In genomic region chr5:149732500-149733128, GRCh38 we compare ENCODE assay signal across 7 cellular contexts. TPM values are rescaled to one million over a fixed set of nuclear protein-coding genes. Genes with fewer than 3 reads are reported as not detected.
A peak's percentile ranks its signal among the peaks of the same experiment; 100 is the strongest.
DNase-seq lines count a peak whose midpoint lies in the region; ATAC-seq and FAIRE-seq lines count a peak whose summit lies in the region.

No MANE protein-coding gene starts in this region.

- peak overlapping the region; percentile 14 to 94 (median 87) for H3K27ac Mint-ChIP-seq in IgD-negative memory B cell
- no peak overlapping the region for H3K27ac Mint-ChIP-seq in activated T-helper 2 cell treated with anti-CD3 and anti-CD28 coated beads, Interferon-gamma antibody, Interleukin-2, Interleukin-4, amounts not matched to agents 10 μg/mL and 5 μg/mL and 100 μg/mL, durations not matched to agents 14 hours and 24 hours and 36 hours

- no peaks in the 10 kb centered on the region for H3K36me3 ChIP-seq in small intestine (ENCODE audit: control insufficient read depth in 2 of 2, insufficient read depth in 2 of 2, low read length in 2 of 2)

- peak overlapping the region; percentile 91 to 97 (median 95) for H3K4me3 Mint-ChIP-seq in IgD-negative memory B cell
- H3K4me3 Mint-ChIP-seq in activated T-helper 2 cell treated with anti-CD3 and anti-CD28 coated beads, Interferon-gamma antibody, Interleukin-2, Interleukin-4, amounts not matched to agents 10 μg/mL and 5 μg/mL and 100 μg/mL, durations not matched to agents 14 hours and 24 hours and 36 hours (ENCODE audit: low read depth), result peak overlapping the region; percentile 69

- intact Hi-C loops in activated T-helper 2 cell treated with anti-CD3 and anti-CD28 coated beads, Interferon-gamma antibody, Interleukin-2, Interleukin-4, amounts not matched to agents 10 μg/mL and 5 μg/mL and 100 μg/mL, durations not matched to agents 14 hours and 24 hours and 36 hours (cut with micrococcal nuclease), result loop anchor here (5.0 kb wide), 2 partner anchors 85 to 95 kb away; no protein-coding TSS in a partner anchor

- peaks cover 16 to 36% (median 22%) of the 10 kb centered on the region in 3 donors for H3K4me1 Mint-ChIP-seq in IgD-negative memory B cell
- H3K4me1 Mint-ChIP-seq in activated T-helper 2 cell treated with anti-CD3 and anti-CD28 coated beads, Interferon-gamma antibody, Interleukin-2, Interleukin-4, amounts not matched to agents 10 μg/mL and 5 μg/mL and 100 μg/mL, durations not matched to agents 14 hours and 24 hours and 36 hours (ENCODE audit: low read depth), result peaks cover 2% of the 10 kb centered on the region

- DNase-seq in activated T-helper 2 cell treated with anti-CD3 and anti-CD28 coated beads, Interferon-gamma antibody, Interleukin-2, Interleukin-4, amounts not matched to agents 10 μg/mL and 5 μg/mL and 100 μg/mL, durations not matched to agents 14 hours and 24 hours and 36 hours (ENCODE audit: low spot score), result no peak
- DNase-seq in small intestine, result peak; percentile 81
- DNase-seq in frontal cortex (ENCODE audit: low spot score in 2 of 2), result no peak
- no peak for DNase-seq in SIG-M5 (lab: John Stamatoyannopoulos, UW)

- H3K36me3 Mint-ChIP-seq in IgD-negative memory B cell, result no peaks in the 10 kb centered on the region
- no peaks in the 10 kb centered on the region for H3K36me3 Mint-ChIP-seq in activated T-helper 2 cell treated with anti-CD3 and anti-CD28 coated beads, Interferon-gamma antibody, Interleukin-2, Interleukin-4, amounts not matched to agents 10 μg/mL and 5 μg/mL and 100 μg/mL, durations not matched to agents 14 hours and 24 hours and 36 hours (ENCODE audit: low read depth)

- peaks cover 0 to 5% of the 10 kb centered on the region in 2 donors for H3K4me1 ChIP-seq in small intestine (ENCODE audit: control insufficient read depth in 2 of 2, insufficient read depth in 1 of 2, low read depth in 1 of 2, low read length in 1 of 2)

- no peaks in the 10 kb centered on the region for H3K27me3 ChIP-seq in small intestine (ENCODE audit: control insufficient read depth in 2 of 2, insufficient read depth in 2 of 2, low read length in 2 of 2)

- peak overlapping the region; percentile 95 to 98 for H3K27ac ChIP-seq in small intestine (ENCODE audit: low read depth in 1 of 2, low read length in 1 of 2)

- ATAC-seq in GM21786 (IDR thresholded peaks at IDR 0.05; ENCODE audit: unreplicated experiment), result no peak

- no peaks in the 10 kb centered on the region for H3K9me3 Mint-ChIP-seq in IgD-negative memory B cell
- H3K9me3 Mint-ChIP-seq in activated T-helper 2 cell treated with anti-CD3 and anti-CD28 coated beads, Interferon-gamma antibody, Interleukin-2, Interleukin-4, amounts not matched to agents 10 μg/mL and 5 μg/mL and 100 μg/mL, durations not matched to agents 14 hours and 24 hours and 36 hours, result no peaks in the 10 kb centered on the region

- FAIRE-seq in small intestine (lab: Jason Lieb, UNC) (no peak), frontal cortex (lab: Jason Lieb, UNC) (no peak)

- no peaks in the 10 kb centered on the region for H3K27me3 Mint-ChIP-seq in IgD-negative memory B cell
- H3K27me3 Mint-ChIP-seq in activated T-helper 2 cell treated with anti-CD3 and anti-CD28 coated beads, Interferon-gamma antibody, Interleukin-2, Interleukin-4, amounts not matched to agents 10 μg/mL and 5 μg/mL and 100 μg/mL, durations not matched to agents 14 hours and 24 hours and 36 hours (ENCODE audit: low read depth), result peaks cover 15% of the 10 kb centered on the region

- 17 to 42% (median 35%) methylated on average over 11 of the region's 11 CpGs for WGBS in small intestine, 3 donors

- H3K9me3 ChIP-seq in iPS-18c (ENCODE audit: control insufficient read depth, insufficient read depth, low read length) (peaks cover 2% of the 10 kb centered on the region), small intestine (ENCODE audit: control insufficient read depth, low read depth) (no peaks in the 10 kb centered on the region)

- H3K4me3 ChIP-seq in iPS-18c (ENCODE audit: insufficient read depth, low read depth, low read length) (peak overlapping the region; percentile 93), small intestine (ENCODE audit: low read depth in 1 of 2, low read length in 2 of 2) (peak overlapping the region; percentile 84 to 92)

RNA-seq across cellular contexts. Expression of gene PPARGC1B, which starts 2.5 kb away (rescaled TPM):
- 10.9 TPM for polyA plus RNA-seq in IgD-negative memory B cell
- total RNA-seq in activated T-helper 2 cell treated with anti-CD3 and anti-CD28 coated beads, Interferon-gamma antibody, Interleukin-2, Interleukin-4, amounts not matched to agents 10 μg/mL and 5 μg/mL and 100 μg/mL, durations not matched to agents 14 hours and 24 hours and 36 hours, result 7.1 and 8.5 TPM in 2 replicates
- 1 to 10 TPM; 3.0 to 8.9 (median 5.6) TPM for polyA plus RNA-seq in small intestine
- total RNA-seq in frontal cortex, result 0.82 TPM
